In genomic region chr1:47983677-47984076, GRCh38 we compare ENCODE assay signal across 34 cellular contexts. TPM values are rescaled to one million over a fixed set of nuclear protein-coding genes. Genes with fewer than 3 reads are reported as not detected.
A peak's percentile ranks its signal among the peaks of the same experiment; 100 is the strongest.
DNase-seq lines count a peak whose midpoint lies in the region; ATAC-seq and TF ChIP-seq lines count a peak whose summit lies in the region.
"Had no signal": no experiment of that assay in that cellular context is flagged by ENCODE, and none has a peak within 500 bp of the region (broad histone marks: within the 10 kb centered on the region; RNA-seq: fewer than 3 reads in every experiment).

No MANE protein-coding gene starts in this region.

- no peaks in the 10 kb centered on the region for H3K9me3 ChIP-seq in iPS-18a (ENCODE audit: control insufficient read depth, low read depth, low read length)
- H3K9me3 ChIP-seq: breast epithelium, Caco-2 had no signal

- H3K4me3 Mint-ChIP-seq in brain: peak overlapping the region; percentile 31 to 75 (median 52)
- H3K4me3 Mint-ChIP-seq: activated CD4-positive, alpha-beta T cell treated with anti-CD3 and anti-CD28 coated beads, Interleukin-2, amount 10 ng/mL, durations not matched to agents 24 days and 14 days; naive thymus-derived CD4-positive, alpha-beta T cell; stimulated activated effector memory CD8-positive, alpha-beta T cell treated with anti-CD3 and anti-CD28 coated beads, Interleukin-12 subunit alpha, Interleukin-12 subunit beta, amount 100 ng/mL, for 72 hours had no signal

- H3K27me3 ChIP-seq in iPS-18a (ENCODE audit: control insufficient read depth, insufficient read depth, low read length): peaks cover 38% of the 10 kb centered on the region
- H3K27me3 ChIP-seq: breast epithelium had no signal

- no peak for TF ChIP-seq CTCF in brain (conservative IDR thresholded peaks at IDR 0.05)

- peaks cover 38% of the 10 kb centered on the region for H3K4me1 ChIP-seq in iPS-18a (ENCODE audit: control insufficient read depth, low read depth, low read length)
- H3K4me1 ChIP-seq: breast epithelium, Caco-2 had no signal

- ATAC-seq in HG03025 (IDR thresholded peaks at IDR 0.05; ENCODE audit: low FRiP score, unreplicated experiment): no peak
- ATAC-seq: naive thymus-derived CD4-positive, alpha-beta T cell had no signal

- peak overlapping the region; percentile 46 for H3K4me3 ChIP-seq in iPS-18a (ENCODE audit: low read length)
- H3K4me3 ChIP-seq: breast epithelium had no signal

- DNase-seq in NCI-H748 (lab: John Stamatoyannopoulos, UW; ENCODE audit: unreplicated experiment): peak; percentile 23
- no peak for DNase-seq in NCI-H748 treated with DMSO at 0.1 percent for 48 hours (lab: John Stamatoyannopoulos, UW)
- DNase-seq in activated T-cell treated with anti-CD3 and anti-CD28 coated beads, Interleukin-2, amount 50 U/mL, for 1 hour: no peak
- DNase-seq in NAMALWA (ENCODE audit: low spot score): no peak
- DNase-seq in NCI-H2171 treated with DMSO at 0.1 percent for 48 hours (lab: John Stamatoyannopoulos, UW): no peak
- DNase-seq: 8988T; activated CD4-positive, alpha-beta T cell treated with anti-CD3 and anti-CD28 coated beads, Interleukin-2, amount 10 ng/mL, durations not matched to agents 24 days and 14 days; activated CD8-positive, alpha-beta memory T cell treated with anti-CD3 and anti-CD28 coated beads for 24 hours; activated effector memory CD4-positive, alpha-beta T cell treated with Interleukin-2 at 50 U/mL for 16 hours; activated T-cell treated with anti-CD3 and anti-CD28 coated beads for 4 hours; amygdala; Caco-2; DMS53; effector CD4-positive, alpha-beta T cell; HCEC 1CT; IMR-90; kidney; midbrain; naive thymus-derived CD4-positive, alpha-beta T cell; NCI-H1048; NCI-H2107; NCI-H446 treated with DMSO at 0.1 percent for 48 hours; stimulated activated CD4-positive, alpha-beta T cell treated with anti-CD3 and anti-CD28 coated beads, Interleukin-15, amount 100 ng/mL, for 24 hours; SW 1271; T-helper 9 cell; trophoblast cell had no signal

- H3K36me3 Mint-ChIP-seq in brain: no peaks in the 10 kb centered on the region
- H3K36me3 Mint-ChIP-seq: CD14-positive monocyte; naive thymus-derived CD4-positive, alpha-beta T cell; stimulated activated effector memory CD8-positive, alpha-beta T cell treated with anti-CD3 and anti-CD28 coated beads, Interleukin-12 subunit alpha, Interleukin-12 subunit beta, amount 100 ng/mL, for 72 hours had no signal

- peak overlapping the region; percentile 7 for H3K9ac ChIP-seq in iPS-18a (ENCODE audit: low read length)

- no peak overlapping the region for H3K27ac ChIP-seq in iPS-18a (ENCODE audit: low read length)
- H3K27ac ChIP-seq: breast epithelium, VCaP had no signal

- peaks cover 30% of the 10 kb centered on the region for H3K27me3 Mint-ChIP-seq in brain

- H3K9me3 Mint-ChIP-seq in brain: peaks cover 0 to 5% (median 3%) of the 10 kb centered on the region in 5 experiments
- H3K9me3 Mint-ChIP-seq: activated CD4-positive, alpha-beta T cell treated with anti-CD3 and anti-CD28 coated beads, Interleukin-2, amount 10 ng/mL, durations not matched to agents 24 days and 14 days; activated naive CD4-positive, alpha-beta T cell treated with anti-CD3 and anti-CD28 coated beads, Interleukin-2, amount 50 U/mL, for 72 hours had no signal

- H3K4me1 Mint-ChIP-seq in brain: peaks cover 43% of the 10 kb centered on the region
- H3K4me1 Mint-ChIP-seq: CD14-positive monocyte; stimulated activated effector memory CD8-positive, alpha-beta T cell treated with anti-CD3 and anti-CD28 coated beads, Interleukin-12 subunit alpha, Interleukin-12 subunit beta, amount 100 ng/mL, for 72 hours had no signal

- H3K27ac Mint-ChIP-seq in brain: peak overlapping the region in 3 of 5 experiments; percentile 70 to 92 (median 87)
- H3K27ac Mint-ChIP-seq: activated CD4-positive, alpha-beta T cell treated with anti-CD3 and anti-CD28 coated beads, Interleukin-2, amount 10 ng/mL, durations not matched to agents 24 days and 14 days; activated naive CD4-positive, alpha-beta T cell treated with anti-CD3 and anti-CD28 coated beads, Interleukin-2, amount 50 U/mL, for 72 hours; CD14-positive monocyte; naive thymus-derived CD4-positive, alpha-beta T cell; stimulated activated effector memory CD8-positive, alpha-beta T cell treated with anti-CD3 and anti-CD28 coated beads, Interleukin-12 subunit alpha, Interleukin-12 subunit beta, amount 100 ng/mL, for 72 hours had no signal

- H3K36me3 ChIP-seq in iPS-18a (ENCODE audit: control insufficient read depth, low read depth, low read length): no peaks in the 10 kb centered on the region
- H3K36me3 ChIP-seq: breast epithelium had no signal

RNA-seq across cellular contexts. Expression of gene TRABD2B, which starts 13.5 kb away (rescaled TPM):
- polyA plus RNA-seq in brain (ENCODE audit: insufficient read depth, low read depth, low replicate concordance): 0.17 TPM
- polyA plus RNA-seq: CD14-positive monocyte; IMR-90; naive thymus-derived CD4-positive, alpha-beta T cell had no signal
